8 cellular contexts compared by ENCODE assay signal in genomic region chr1:155051777-155052398, GRCh38. TPM values are rescaled to one million over a fixed set of nuclear protein-coding genes. Genes with fewer than 3 reads are reported as not detected.
DNase-seq lines count a peak whose midpoint lies in the region; ATAC-seq lines count a peak whose summit lies in the region.

No MANE protein-coding gene starts in this region.

- peak; percentile 4 for ATAC-seq in HG02981 (IDR thresholded peaks at IDR 0.05; ENCODE audit: unreplicated experiment)

- DNase-seq in DMS79 treated with DMSO at 0.1 percent for 48 hours (lab: John Stamatoyannopoulos, UW) (peak; percentile 65), RPMI8226 (peak; percentile 84), glomerular visceral epithelial cell (ENCODE audit: extremely low spot score) (peak; percentile 51), occipital lobe (lab: John Stamatoyannopoulos, UW) (peak; percentile 44), NCI-H2107 (lab: John Stamatoyannopoulos, UW) (no peak), NCI-H774 (lab: John Stamatoyannopoulos, UW) (no peak)
- DNase-seq in activated naive CD4-positive, alpha-beta T cell treated with anti-CD3 and anti-CD28 coated beads, Interleukin-2, amount 50 U/mL, for 16 hours, result peak; percentile 54

RNA-seq across cellular contexts. Expression of gene ADAM15, which starts 0.8 kb away (rescaled TPM):
- total RNA-seq in occipital lobe, result 13.3 TPM

RNA-seq across cellular contexts. Expression of gene EFNA4, which starts 11.7 kb away (rescaled TPM):
- 0.62 TPM for total RNA-seq in occipital lobe

RNA-seq across cellular contexts. Expression of gene DCST1, which starts 18.3 kb away (rescaled TPM):
- not detected for total RNA-seq in occipital lobe

RNA-seq across cellular contexts. Expression of gene DCST2, which starts 18.3 kb away (rescaled TPM):
- 0.16 TPM for total RNA-seq in occipital lobe

RNA-seq across cellular contexts. Expression of gene EFNA3, which starts 26.7 kb away (rescaled TPM):
- total RNA-seq in occipital lobe, result 7.6 TPM

Comparison
In these comparisons a context has a peak if more than half of its experiments do, and no peak if none do; other contexts are left out.
1. DNase-seq: peak in DMS79 treated with DMSO at 0.1 percent for 48 hours (single experiment), RPMI8226 (single experiment), activated naive CD4-positive, alpha-beta T cell treated with anti-CD3 and anti-CD28 coated beads, Interleukin-2, amount 50 U/mL, for 16 hours (single experiment), glomerular visceral epithelial cell (single experiment) and occipital lobe (single experiment); none in NCI-H2107 (single experiment) and NCI-H774 (single experiment).